In genomic region chr6:109449064-109449788, GRCh38 we compare ENCODE assay signal across 15 cellular contexts. TPM values are rescaled to one million over a fixed set of nuclear protein-coding genes. Genes with fewer than 3 reads are reported as not detected.
DNase-seq lines count a peak whose midpoint lies in the region; ATAC-seq and TF ChIP-seq lines count a peak whose summit lies in the region.
"Had no signal": no experiment of that assay in that cellular context is flagged by ENCODE, and none has a peak within 500 bp of the region (broad histone marks: within the 10 kb centered on the region; RNA-seq: fewer than 3 reads in every experiment).

No MANE protein-coding gene starts in this region.

- no peak overlapping the region for H3K4me2 ChIP-seq in osteoblast (ENCODE audit: insufficient read depth, low read length)

- H2AFZ ChIP-seq in osteoblast (ENCODE audit: low read length), result no peak overlapping the region

- H3K27ac ChIP-seq in RWPE1, result peak overlapping the region; percentile 32; the same call in 1 of the 2 replicates
- peak overlapping the region in 33 of 59 donors; percentile 11 to 77 (median 45) for H3K27ac ChIP-seq in dorsolateral prefrontal cortex
- H3K27ac ChIP-seq in osteoblast (ENCODE audit: low read depth, low read length), result no peak overlapping the region
- H3K27ac ChIP-seq: cardiac muscle cell, lower lobe of right lung had no signal

- H3K4me3 ChIP-seq in dorsolateral prefrontal cortex, result peak overlapping the region in 2 of 59 donors; percentile 5 to 24
- no peak overlapping the region for H3K4me3 ChIP-seq in osteoblast (ENCODE audit: insufficient read depth, low read length)
- H3K4me3 ChIP-seq: cardiac muscle cell, lower lobe of right lung had no signal

- H3K9me3 ChIP-seq in osteoblast (ENCODE audit: low read depth, low read length), result no peaks in the 10 kb centered on the region
- H3K9me3 ChIP-seq: lower lobe of right lung had no signal

- intact Hi-C loops in dorsolateral prefrontal cortex (cut with DNase I), result no loop called here

- POLR2A ChIA-PET in RWPE1 (lab: Yijun Ruan, JAX; ENCODE audit: low non-redundant PET), result no interaction called here

- TF ChIP-seq CTCF in RWPE1 (conservative IDR thresholded peaks at IDR 0.05; ENCODE audit: low read depth), result no peak
- TF ChIP-seq CTCF in dorsolateral prefrontal cortex (IDR thresholded peaks at IDR 0.05 in 54 of 56, conservative IDR thresholded peaks at IDR 0.05 in 2 of 56; ENCODE audit: low read depth in 1 of 56, partially characterized antibody in 56 of 56), result peak in 3 of 56 donors; percentile 11 to 24 (median 14)
- TF ChIP-seq CTCF in osteoblast (IDR thresholded peaks at IDR 0.05; ENCODE audit: extremely low read depth, low read depth, low read length), result no peak

- H4K20me1 ChIP-seq in osteoblast (ENCODE audit: insufficient read depth, low read length), result no peaks in the 10 kb centered on the region

- no peaks in the 10 kb centered on the region for H3K79me2 ChIP-seq in osteoblast (ENCODE audit: insufficient read depth, low read length)

- H3K4me1 ChIP-seq in osteoblast (ENCODE audit: insufficient read depth, low read length), result no peaks in the 10 kb centered on the region

- CTCF ChIA-PET in RWPE1 (lab: Yijun Ruan, JAX), result interaction anchor here (3.1 kb wide), 1 partner anchor 262 kb away, joined by 11 read pairs; no protein-coding TSS in a partner anchor

- peak; percentile 57 for DNase-seq in activated CD8-positive, alpha-beta memory T cell treated with anti-CD3 and anti-CD28 coated beads for 24 hours
- DNase-seq in activated CD8-positive, alpha-beta memory T cell treated with anti-CD3 and anti-CD28 coated beads, Interleukin-2, amount 50 U/mL, for 48 hours, result no peak
- no peak for DNase-seq in RWPE1 (ENCODE audit: low spot score)
- no peak for DNase-seq in dorsolateral prefrontal cortex
- peak; percentile 77 for DNase-seq in osteoblast (ENCODE audit: insufficient read length, low spot score, missing footprints)
- no peak for DNase-seq in NCI-H2196 (lab: John Stamatoyannopoulos, UW; ENCODE audit: unreplicated experiment)
- DNase-seq: effector CD4-positive, alpha-beta T cell; EL; lower lobe of right lung; NCI-H1694 treated with DMSO at 0.1 percent for 48 hours; nephron progenitor cell; stimulated activated CD4-positive, alpha-beta T cell treated with anti-CD3 and anti-CD28 coated beads, Interleukin-15, amount 100 ng/mL, for 24 hours had no signal

- H3K27me3 ChIP-seq in dorsolateral prefrontal cortex, result no peaks in the 10 kb centered on the region
- H3K27me3 ChIP-seq in osteoblast (ENCODE audit: insufficient read depth, low read length), result no peaks in the 10 kb centered on the region
- H3K27me3 ChIP-seq: cardiac muscle cell had no signal

- H3K36me3 ChIP-seq in osteoblast (ENCODE audit: insufficient read depth, low read length), result peaks cover 12% of the 10 kb centered on the region
- H3K36me3 ChIP-seq: cardiac muscle cell had no signal

- no peak for ATAC-seq in GM18498 (IDR thresholded peaks at IDR 0.05; ENCODE audit: unreplicated experiment)
- no peak for ATAC-seq in GM21528 (IDR thresholded peaks at IDR 0.05; ENCODE audit: low FRiP score, unreplicated experiment)
- ATAC-seq: lower lobe of right lung had no signal

RNA-seq across cellular contexts. Expression of gene MICAL1, which starts 6.3 kb away (rescaled TPM):
- 10 to 100 TPM; 22.6 to 77.0 (median 42.3) TPM for total RNA-seq in dorsolateral prefrontal cortex
- 26.1 and 28.0 TPM in 2 replicates for total RNA-seq in osteoblast

RNA-seq across cellular contexts. Expression of gene SMPD2, which starts 8.7 kb away (rescaled TPM):
- total RNA-seq in dorsolateral prefrontal cortex (10 to 100 TPM in 28 of 120 experiments, 1 to 10 TPM in 92; 3.5 to 16.3 (median 7.9) TPM), osteoblast (14.8 and 15.0 TPM in 2 replicates)

RNA-seq across cellular contexts. Expression of gene PPIL6, which starts 8.8 kb away (rescaled TPM):
- total RNA-seq in dorsolateral prefrontal cortex, result 10 to 100 TPM in 73 of 120 experiments, 1 to 10 TPM in 47; 5.2 to 18.3 (median 10.6) TPM
- 5.3 and 5.8 TPM in 2 replicates for total RNA-seq in osteoblast

RNA-seq across cellular contexts. Expression of gene ZBTB24, which starts 33.8 kb away (rescaled TPM):
- total RNA-seq in dorsolateral prefrontal cortex, result 10 to 100 TPM in 61 of 120 experiments, 1 to 10 TPM in 59; 5.4 to 12.6 (median 10.0) TPM
- 8.7 and 10.9 TPM in 2 replicates for total RNA-seq in osteoblast

Comparison
In these comparisons a context has a peak if more than half of its experiments do, and no peak if none do; other contexts are left out.
1. DNase-seq: peak in activated CD8-positive, alpha-beta memory T cell treated with anti-CD3 and anti-CD28 coated beads for 24 hours (single experiment) and osteoblast (single experiment); none in activated CD8-positive, alpha-beta memory T cell treated with anti-CD3 and anti-CD28 coated beads, Interleukin-2, amount 50 U/mL, for 48 hours (single experiment), RWPE1 (single experiment), dorsolateral prefrontal cortex (0 of 10) and NCI-H2196 (single experiment).